In genomic region chr2:73762571-73762970, GRCh38 we compare ENCODE assay signal across 23 cellular contexts. TPM values are rescaled to one million over a fixed set of nuclear protein-coding genes. Genes with fewer than 3 reads are reported as not detected.
"Had no signal": no experiment of that assay in that cellular context is flagged by ENCODE, and none has a peak within 500 bp of the region (broad histone marks: within the 10 kb centered on the region; RNA-seq: fewer than 3 reads in every experiment).

No MANE protein-coding gene starts in this region.

- H3K27me3 Mint-ChIP-seq: activated naive CD4-positive, alpha-beta T cell treated with anti-CD3 and anti-CD28 coated beads, Interleukin-2, amount 10 ng/mL, durations not matched to agents 7 days and 5 days; naive thymus-derived CD4-positive, alpha-beta T cell had no signal

- H3K4me3 Mint-ChIP-seq: activated naive CD4-positive, alpha-beta T cell treated with anti-CD3 and anti-CD28 coated beads, Interleukin-2, amount 10 ng/mL, durations not matched to agents 7 days and 5 days; naive thymus-derived CD4-positive, alpha-beta T cell had no signal

- FAIRE-seq: astrocyte, colon, endometrium, pancreas had no signal

- DNase-seq: activated CD4-positive, alpha-beta T cell treated with anti-CD3 and anti-CD28 coated beads for 1 hour; activated CD4-positive, alpha-beta T cell treated with anti-CD3 and anti-CD28 coated beads, Interleukin-2, amount 50 U/mL, for 4 hours; activated naive CD4-positive, alpha-beta T cell treated with anti-CD3 and anti-CD28 coated beads, Interleukin-2, amount 10 ng/mL, durations not matched to agents 7 days and 5 days; activated T-cell treated with anti-CD3 and anti-CD28 coated beads, Interleukin-2, amount 50 U/mL, for 1 hour; islet precursor cell; left lung; mammary epithelial cell; naive thymus-derived CD4-positive, alpha-beta T cell; pancreas; stimulated activated CD4-positive, alpha-beta T cell treated with anti-CD3 and anti-CD28 coated beads, Interleukin-12 subunit alpha, Interleukin-12 subunit beta, amount 100 ng/mL, for 4 hours; stimulated activated CD4-positive, alpha-beta T cell treated with anti-CD3 and anti-CD28 coated beads, Interleukin-2, amount 100 ng/mL, for 24 hours; stomach; T-helper 2 cell; testis had no signal

- ATAC-seq: gastroesophageal sphincter; left lung; naive thymus-derived CD4-positive, alpha-beta T cell; pancreas had no signal

- H3K9me3 Mint-ChIP-seq: activated naive CD4-positive, alpha-beta T cell treated with anti-CD3 and anti-CD28 coated beads, Interleukin-2, amount 10 ng/mL, durations not matched to agents 7 days and 5 days; naive thymus-derived CD4-positive, alpha-beta T cell had no signal

- H3K27ac Mint-ChIP-seq: activated naive CD4-positive, alpha-beta T cell treated with anti-CD3 and anti-CD28 coated beads, Interleukin-2, amount 10 ng/mL, durations not matched to agents 7 days and 5 days had no signal

- H3K4me1 Mint-ChIP-seq: activated naive CD4-positive, alpha-beta T cell treated with anti-CD3 and anti-CD28 coated beads, Interleukin-2, amount 10 ng/mL, durations not matched to agents 7 days and 5 days had no signal

RNA-seq across cellular contexts. Expression of gene C2orf78, which starts 21.4 kb away (rescaled TPM):
- total RNA-seq: astrocyte; gastroesophageal sphincter; left lung; mammary epithelial cell; mononuclear cell; naive thymus-derived CD4-positive, alpha-beta T cell; pancreas; stomach; ureter had no signal
- polyA plus RNA-seq: adipose tissue; cardiac muscle cell; esophagus; naive thymus-derived CD4-positive, alpha-beta T cell; pancreas; stomach had no signal
